ENCODE assay signal across 3 cellular contexts in genomic region chr15:35479423-35479822, GRCh38.
TF ChIP-seq lines count a peak whose summit lies in the region.

No MANE protein-coding gene starts in this region.

TF ChIP-seq in A549, 52 proteins besides CTCF, POLR2A, EP300 and RAD21 (continued from another document):
- TF ChIP-seq HMGXB4 (CRISPR knock-in tag; IDR thresholded peaks at IDR 0.05; ENCODE audit: borderline replicate concordance) (no peak), BCL3 (IDR thresholded peaks at IDR 0.05) (no peak), POLR2AphosphoS2 (conservative IDR thresholded peaks at IDR 0.05; ENCODE audit: low read length) (no peak), PHF8 (IDR thresholded peaks at IDR 0.05; ENCODE audit: borderline replicate concordance, low read depth) (no peak), MAFK (IDR thresholded peaks at IDR 0.05; ENCODE audit: partially characterized antibody) (no peak), CBX2 (IDR thresholded peaks at IDR 0.05; ENCODE audit: borderline replicate concordance, low read depth) (no peak), USF2 (IDR thresholded peaks at IDR 0.05) (no peak)

TF ChIP-seq in GM23338, 12 proteins besides CTCF, POLR2A, EP300 and RAD21 (continued from another document):
- TF ChIP-seq REST (IDR thresholded peaks at IDR 0.05; ENCODE audit: unreplicated experiment): no peak
- no peak for TF ChIP-seq ZNF462 (CRISPR knock-in tag; IDR thresholded peaks at IDR 0.05)
- no peak for TF ChIP-seq POLR2AphosphoS5 (IDR thresholded peaks at IDR 0.05; ENCODE audit: low read depth)
- no peak for TF ChIP-seq NANOG (IDR thresholded peaks at IDR 0.05; ENCODE audit: borderline replicate concordance)
TF ChIP-seq in GM23338: peak in this region for 0.

TF ChIP-seq in K562, 482 proteins besides CTCF, POLR2A, EP300 and RAD21 (continued from another document):
- peak; percentile 61; the same call in 1 of the 2 replicates for TF ChIP-seq HMBOX1 (IDR thresholded peaks at IDR 0.05)
